In genomic region chr15:65529754-65530317, GRCh38 we compare ENCODE assay signal across 8 cellular contexts. TPM values are rescaled to one million over a fixed set of nuclear protein-coding genes. Genes with fewer than 3 reads are reported as not detected.
A peak's percentile ranks its signal among the peaks of the same experiment; 100 is the strongest.
DNase-seq lines count a peak whose midpoint lies in the region; ATAC-seq and TF ChIP-seq lines count a peak whose summit lies in the region.

No MANE protein-coding gene starts in this region.

- no peaks in the 10 kb centered on the region for H3K9me3 Mint-ChIP-seq in activated CD8-positive, alpha-beta T cell treated with anti-CD3 and anti-CD28 coated beads for 36 hours

- peak overlapping the region; percentile 82 for H3K27ac Mint-ChIP-seq in activated CD8-positive, alpha-beta T cell treated with anti-CD3 and anti-CD28 coated beads for 36 hours

- no peaks in the 10 kb centered on the region for H3K27me3 Mint-ChIP-seq in activated CD8-positive, alpha-beta T cell treated with anti-CD3 and anti-CD28 coated beads for 36 hours

- no peak for ATAC-seq in activated CD8-positive, alpha-beta T cell treated with anti-CD3 and anti-CD28 coated beads for 36 hours
- no peak for ATAC-seq in HG03159 (IDR thresholded peaks at IDR 0.05; ENCODE audit: unreplicated experiment)

- DNase-seq in NCI-H2227 treated with DMSO at 0.1 percent for 48 hours (lab: John Stamatoyannopoulos, UW): peak; percentile 26
- no peak for DNase-seq in NCI-H2227 (lab: John Stamatoyannopoulos, UW; ENCODE audit: unreplicated experiment)
- DNase-seq in activated CD8-positive, alpha-beta T cell treated with anti-CD3 and anti-CD28 coated beads for 36 hours: no peak
- DNase-seq in NCI-H1105 treated with DMSO at 0.1 percent for 48 hours (lab: John Stamatoyannopoulos, UW): no peak
- no peak for DNase-seq in iPS-NIHi7 (ENCODE audit: extremely low spot score)

- peak overlapping the region; percentile 57 for H3K27ac ChIP-seq in iPS-18a (ENCODE audit: low read length)
- peak overlapping the region; percentile 28 for H3K27ac ChIP-seq in temporal lobe (ENCODE audit: low read depth, low read length)

- peaks cover 11% of the 10 kb centered on the region for H3K36me3 Mint-ChIP-seq in activated CD8-positive, alpha-beta T cell treated with anti-CD3 and anti-CD28 coated beads for 36 hours (ENCODE audit: low read depth)

- H3K27me3 ChIP-seq in iPS-18a (ENCODE audit: control insufficient read depth, insufficient read depth, low read length): no peaks in the 10 kb centered on the region

- H3K4me3 ChIP-seq in iPS-18a (ENCODE audit: low read length): peak overlapping the region; percentile 86

- intact Hi-C loops in activated CD8-positive, alpha-beta T cell treated with anti-CD3 and anti-CD28 coated beads for 36 hours (cut with micrococcal nuclease): no loop called here

- H3K36me3 ChIP-seq in iPS-18a (ENCODE audit: control insufficient read depth, low read depth, low read length): no peaks in the 10 kb centered on the region

- POLR2A ChIA-PET in activated CD8-positive, alpha-beta T cell treated with anti-CD3 and anti-CD28 coated beads for 36 hours (lab: Charles Lee): interaction anchor here (0.9 to 2.1 kb wide), 8 partner anchors 14 to 543 kb away, joined by 3 to 9 read pairs (median 3); partner anchors contain the start of gene INTS14

- peak overlapping the region; percentile 98 for H3K9ac ChIP-seq in iPS-18a (ENCODE audit: low read length)

- peaks cover 35% of the 10 kb centered on the region for H3K4me1 Mint-ChIP-seq in activated CD8-positive, alpha-beta T cell treated with anti-CD3 and anti-CD28 coated beads for 36 hours (ENCODE audit: low read depth)

- H3K9me3 ChIP-seq in iPS-18a (ENCODE audit: control insufficient read depth, low read depth, low read length): no peaks in the 10 kb centered on the region

- no peak for TF ChIP-seq CTCF in activated CD8-positive, alpha-beta T cell treated with anti-CD3 and anti-CD28 coated beads for 36 hours (IDR thresholded peaks at IDR 0.05)

- H3K4me1 ChIP-seq in iPS-18a (ENCODE audit: control insufficient read depth, low read depth, low read length): peaks cover 21% of the 10 kb centered on the region

- CTCF ChIA-PET in activated CD8-positive, alpha-beta T cell treated with anti-CD3 and anti-CD28 coated beads for 36 hours (lab: Charles Lee): interaction anchor here (1.4 to 1.6 kb wide), 3 partner anchors 9 to 41 kb away, joined by 3 to 5 read pairs (median 4); no protein-coding TSS in a partner anchor

- H3K4me3 Mint-ChIP-seq in activated CD8-positive, alpha-beta T cell treated with anti-CD3 and anti-CD28 coated beads for 36 hours: peak overlapping the region; percentile 82

RNA-seq across cellular contexts. Expression of gene HACD3, which starts 0.4 kb away (rescaled TPM):
- total RNA-seq in activated CD8-positive, alpha-beta T cell treated with anti-CD3 and anti-CD28 coated beads for 36 hours: 10 to 100 TPM; 30.2 to 32.5 TPM
- total RNA-seq in temporal lobe: 98.1 TPM

RNA-seq across cellular contexts. Expression of gene DPP8, which starts 12.3 kb away (rescaled TPM):
- total RNA-seq in activated CD8-positive, alpha-beta T cell treated with anti-CD3 and anti-CD28 coated beads for 36 hours: 10 to 100 TPM; 27.7 to 32.6 TPM
- 53.6 TPM for total RNA-seq in temporal lobe
